9 cellular contexts compared by ENCODE assay signal in genomic region chr3:116863842-116864626, GRCh38.
A peak's percentile ranks its signal among the peaks of the same experiment; 100 is the strongest.
DNase-seq lines count a peak whose midpoint lies in the region; ATAC-seq lines count a peak whose summit lies in the region.
"Had no signal": no experiment of that assay in that cellular context is flagged by ENCODE, and none has a peak within 500 bp of the region (broad histone marks: within the 10 kb centered on the region; RNA-seq: fewer than 3 reads in every experiment).

No MANE protein-coding gene starts in this region.

- H3K4me1 ChIP-seq in adipocyte (ENCODE audit: control insufficient read depth, insufficient read depth, low read length) (peaks cover 6% of the 10 kb centered on the region), iPS-15b (ENCODE audit: control insufficient read depth, insufficient read depth, low read length) (peaks cover 19% of the 10 kb centered on the region)

- H3K9ac ChIP-seq in adipocyte (ENCODE audit: low read length), result peak overlapping the region; percentile 37
- no peak overlapping the region for H3K9ac ChIP-seq in iPS-15b (ENCODE audit: low read depth, low read length)

- ATAC-seq in GM19468 (IDR thresholded peaks at IDR 0.05; ENCODE audit: extremely low read depth, unreplicated experiment), result peak; percentile 52

- H3K9me3 ChIP-seq in adipocyte (ENCODE audit: control insufficient read depth, low read length), result no peaks in the 10 kb centered on the region
- no peaks in the 10 kb centered on the region for H3K9me3 ChIP-seq in iPS-15b (ENCODE audit: control insufficient read depth, insufficient read depth, low read length)
- H3K9me3 ChIP-seq: neutrophil had no signal

- H3K27me3 ChIP-seq in adipocyte (replicated peaks; ENCODE audit: control insufficient read depth, insufficient read depth, low read length), result no peaks in the 10 kb centered on the region
- no peaks in the 10 kb centered on the region for H3K27me3 ChIP-seq in iPS-15b (ENCODE audit: control insufficient read depth, insufficient read depth, low read length)

- H3K4me3 ChIP-seq in adipocyte (ENCODE audit: low read length), result peak overlapping the region; percentile 82
- peak overlapping the region; percentile 64 for H3K4me3 ChIP-seq in iPS-15b (ENCODE audit: low read depth, low read length)

- DNase-seq in Ammon's horn (ENCODE audit: low spot score) (peak; percentile 81), NCI-H128 (lab: John Stamatoyannopoulos, UW; ENCODE audit: unreplicated experiment) (peak; percentile 15), adipocyte (ENCODE audit: low read depth) (peak; percentile 79), smooth muscle cell of the brain vasculature (ENCODE audit: low read depth, low spot score) (peak; percentile 43), HCEC 1CT (no peak)
- no peak for DNase-seq in activated effector memory CD4-positive, alpha-beta T cell treated with Interleukin-2 at 50 U/mL for 16 hours

- no peaks in the 10 kb centered on the region for H3K36me3 ChIP-seq in adipocyte (ENCODE audit: control insufficient read depth, insufficient read depth, low read length, severe bottlenecking)
- H3K36me3 ChIP-seq in iPS-15b (ENCODE audit: control insufficient read depth, insufficient read depth, low read length), result no peaks in the 10 kb centered on the region
- H3K36me3 ChIP-seq: neutrophil had no signal

Comparison
In these comparisons a context has a peak if more than half of its experiments do, and no peak if none do; other contexts are left out.
1. DNase-seq: peak in Ammon's horn (single experiment), NCI-H128 (single experiment), adipocyte (single experiment) and smooth muscle cell of the brain vasculature (single experiment); none in activated effector memory CD4-positive, alpha-beta T cell treated with Interleukin-2 at 50 U/mL for 16 hours (single experiment) and HCEC 1CT (single experiment).